ENCODE assay signal across 1 cellular context in genomic region chr5:180598316-180598701, GRCh38.
TF ChIP-seq lines count a peak whose summit lies in the region.

No MANE protein-coding gene starts in this region.

TF ChIP-seq in H1, 55 proteins besides CTCF, POLR2A, EP300 and RAD21 (continued from another document):
- TF ChIP-seq CHD7 (IDR thresholded peaks at IDR 0.05; ENCODE audit: insufficient replicate concordance, low read length) (no peak), JUND (IDR thresholded peaks at IDR 0.05; ENCODE audit: low read length) (no peak), TEAD4 (IDR thresholded peaks at IDR 0.05; ENCODE audit: low read depth, low read length) (no peak), RXRA (IDR thresholded peaks at IDR 0.05; ENCODE audit: insufficient read depth, low read depth, low read length) (no peak), EGR1 (IDR thresholded peaks at IDR 0.05; ENCODE audit: borderline replicate concordance, low read depth, low read length) (no peak), PHF8 (conservative IDR thresholded peaks at IDR 0.05; ENCODE audit: low read depth, low read length) (no peak), ATF2 (IDR thresholded peaks at IDR 0.05; ENCODE audit: low read length) (no peak), GTF2F1 (IDR thresholded peaks at IDR 0.05; ENCODE audit: borderline replicate concordance, low read depth, low read length) (no peak)
TF ChIP-seq in H1: peak in this region for 0.
